In genomic region chr1:9842781-9843575, GRCh38 we compare ENCODE assay signal across 1 cellular context.
TF ChIP-seq lines count a peak whose summit lies in the region.

No MANE protein-coding gene starts in this region.

TF ChIP-seq in HCT116, 20 proteins besides CTCF, POLR2A, EP300 and RAD21 (continued from another document):
- TF ChIP-seq EGR1 (IDR thresholded peaks at IDR 0.05; ENCODE audit: low read depth): no peak
- TF ChIP-seq EZH2phosphoT487 (IDR thresholded peaks at IDR 0.05; ENCODE audit: borderline replicate concordance): no peak
TF ChIP-seq in HCT116: peak in this region for 0.
